In genomic region chr10:72338180-72338579, GRCh38 we compare ENCODE assay signal across 22 cellular contexts.
"Had no signal": no experiment of that assay in that cellular context is flagged by ENCODE, and none has a peak within 500 bp of the region (broad histone marks: within the 10 kb centered on the region; RNA-seq: fewer than 3 reads in every experiment).

No MANE protein-coding gene starts in this region.

- H3K4me1 ChIP-seq: colonic mucosa had no signal

- H3K9me3 ChIP-seq: colonic mucosa, gastrocnemius medialis, mucosa of descending colon, neutrophil, thoracic aorta, upper lobe of right lung had no signal

- H3K9me3 Mint-ChIP-seq: activated CD4-positive, alpha-beta memory T cell treated with anti-CD3 and anti-CD28 coated beads for 36 hours; central memory CD8-positive, alpha-beta T cell; endodermal cell; immature natural killer cell; naive B cell; stimulated activated memory B cell treated with anti-CD40 and anti-IgM and Interleukin-4, amounts not matched to agents 10 μg/mL and 1 μg/mL and 100 μg/mL, for 72 hours; T-helper 2 cell treated with Interferon-gamma antibody and Interleukin-4, amounts not matched to agents 5 μg/mL and 100 μg/mL, for 36 hours had no signal

- H3K4me3 ChIP-seq: colonic mucosa, gastrocnemius medialis, mucosa of descending colon, smooth muscle cell, thoracic aorta, upper lobe of right lung had no signal

- ATAC-seq: gastrocnemius medialis; mucosa of descending colon; sciatic nerve; stimulated activated memory B cell treated with anti-CD40 and anti-IgM and Interleukin-4, amounts not matched to agents 10 μg/mL and 1 μg/mL and 100 μg/mL, for 72 hours; upper lobe of right lung had no signal

- H3K27ac ChIP-seq: colonic mucosa, thoracic aorta, upper lobe of right lung had no signal

- DNase-seq: activated CD4-positive, alpha-beta memory T cell treated with anti-CD3 and anti-CD28 coated beads for 36 hours; activated gamma-delta T cell; amygdala; colonic mucosa; endodermal cell; erythroblast; gastrocnemius medialis; immature natural killer cell; kidney glomerular epithelial cell; mesenchymal stem cell; mucosa of descending colon; naive B cell; stimulated activated CD4-positive, alpha-beta T cell treated with anti-CD3 and anti-CD28 coated beads, Interleukin-4, amount 100 ng/mL, for 4 hours; upper lobe of right lung had no signal

- H3K36me3 ChIP-seq: colonic mucosa had no signal

- H3K4me3 Mint-ChIP-seq: activated CD4-positive, alpha-beta memory T cell treated with anti-CD3 and anti-CD28 coated beads for 36 hours; activated naive CD8-positive, alpha-beta T cell; central memory CD8-positive, alpha-beta T cell; endodermal cell; stimulated activated memory B cell treated with anti-CD40 and anti-IgM and Interleukin-4, amounts not matched to agents 10 μg/mL and 1 μg/mL and 100 μg/mL, for 72 hours; T-helper 2 cell treated with Interferon-gamma antibody and Interleukin-4, amounts not matched to agents 5 μg/mL and 100 μg/mL, for 36 hours had no signal

- H3K27ac Mint-ChIP-seq: activated CD4-positive, alpha-beta memory T cell treated with anti-CD3 and anti-CD28 coated beads for 36 hours; activated naive CD8-positive, alpha-beta T cell; endodermal cell; stimulated activated memory B cell treated with anti-CD40 and anti-IgM and Interleukin-4, amounts not matched to agents 10 μg/mL and 1 μg/mL and 100 μg/mL, for 72 hours; T-helper 2 cell treated with Interferon-gamma antibody and Interleukin-4, amounts not matched to agents 5 μg/mL and 100 μg/mL, for 36 hours had no signal

- H3K27me3 ChIP-seq: colonic mucosa, gastrocnemius medialis, neutrophil, upper lobe of right lung had no signal

- H3K27me3 Mint-ChIP-seq: activated CD4-positive, alpha-beta memory T cell treated with anti-CD3 and anti-CD28 coated beads for 36 hours; activated naive CD8-positive, alpha-beta T cell; central memory CD8-positive, alpha-beta T cell; naive B cell; stimulated activated memory B cell treated with anti-CD40 and anti-IgM and Interleukin-4, amounts not matched to agents 10 μg/mL and 1 μg/mL and 100 μg/mL, for 72 hours had no signal
